17 cellular contexts compared by ENCODE assay signal in the genomic region with DNA sequence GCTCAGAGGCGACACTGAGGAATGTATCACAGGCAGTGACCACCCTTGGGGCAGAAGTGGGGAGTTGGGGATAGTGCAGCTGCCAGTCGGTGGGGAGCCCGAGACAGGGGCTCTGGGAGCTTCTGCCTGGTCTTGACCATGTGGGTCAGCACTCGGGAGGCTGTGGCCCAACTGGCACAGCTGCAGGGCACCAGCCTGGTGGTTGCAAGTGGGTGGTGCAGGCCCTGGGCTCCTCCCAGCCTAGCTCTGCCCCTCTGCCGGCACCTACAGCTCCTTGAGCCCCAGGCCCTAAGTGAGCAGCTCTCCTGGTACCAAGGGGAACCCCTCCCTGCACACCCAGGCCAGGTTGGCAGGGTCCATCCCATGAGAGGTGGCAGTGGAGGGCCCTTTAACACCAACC. TPM values are rescaled to one million over a fixed set of nuclear protein-coding genes. Genes with fewer than 3 reads are reported as not detected.
DNase-seq lines count a peak whose midpoint lies in the region; ATAC-seq and TF ChIP-seq lines count a peak whose summit lies in the region.
"Had no signal": no experiment of that assay in that cellular context is flagged by ENCODE, and none has a peak within 500 bp of the region (broad histone marks: within the 10 kb centered on the region; RNA-seq: fewer than 3 reads in every experiment).

No MANE protein-coding gene starts in this region.

- H3K27ac ChIP-seq in SJCRH30 (peak overlapping the region; percentile 67), foreskin keratinocyte (no peak overlapping the region), temporal lobe (ENCODE audit: low read depth, low read length) (peak overlapping the region; percentile 57)
- H3K27ac ChIP-seq: right atrium auricular region, SK-N-MC had no signal

- DNase-seq in left cardiac atrium (peak; percentile 18), cardiac septum (ENCODE audit: low spot score) (no peak), SJCRH30 (no peak), foreskin keratinocyte (no peak), OCI-M1 (lab: John Stamatoyannopoulos, UW) (no peak)
- DNase-seq: activated CD4-positive, alpha-beta T cell treated with anti-CD3 and anti-CD28 coated beads for 4 hours; CD8-positive, alpha-beta memory T cell; EL; NCI-H2081 treated with DMSO at 0.1 percent for 48 hours; NCI-H526; T-helper 9 cell had no signal

- H3K27me3 ChIP-seq in SJCRH30: no peaks in the 10 kb centered on the region
- no peaks in the 10 kb centered on the region for H3K27me3 ChIP-seq in foreskin keratinocyte
- H3K27me3 ChIP-seq: right atrium auricular region had no signal

- intact Hi-C loops in left cardiac atrium (cut with DNase I): no loop called here
- intact Hi-C loops in cardiac septum (cut with DNase I): no loop called here

- H3K4me1 ChIP-seq in SJCRH30 (peaks cover 10% of the 10 kb centered on the region), foreskin keratinocyte (no peaks in the 10 kb centered on the region)
- H3K4me1 ChIP-seq: right atrium auricular region had no signal

- no peak overlapping the region for H3K4me3 ChIP-seq in SJCRH30
- H3K4me3 ChIP-seq: right atrium auricular region, SK-N-MC had no signal

- ATAC-seq in left cardiac atrium (no peak), foreskin keratinocyte (peak; percentile 18), HG03439 (IDR thresholded peaks at IDR 0.05; ENCODE audit: unreplicated experiment) (no peak), HG03097 (IDR thresholded peaks at IDR 0.05; ENCODE audit: low FRiP score, unreplicated experiment) (no peak)

- peak; percentile 12 for TF ChIP-seq CTCF in foreskin keratinocyte (conservative IDR thresholded peaks at IDR 0.05)

- no peaks in the 10 kb centered on the region for H3K9me3 ChIP-seq in SJCRH30 (replicated peaks)
- H3K9me3 ChIP-seq: right atrium auricular region had no signal

- no peaks in the 10 kb centered on the region for H3K36me3 ChIP-seq in SJCRH30

RNA-seq across cellular contexts. Expression of a gene that starts 12.6 kb away (rescaled TPM):
- total RNA-seq in left cardiac atrium (1 to 10 TPM; 1.0 to 3.1 TPM), cardiac septum (1.3 TPM), foreskin keratinocyte (not detected in 2 replicates), temporal lobe (4.9 TPM)
- 4.1 and 4.3 TPM in 2 replicates for total RNA-seq in SJCRH30 (2014; rRNA removed; shearing (Covaris generic))
- not detected in 2 replicates for polyA plus RNA-seq in foreskin keratinocyte
- total RNA-seq: CD8-positive, alpha-beta memory T cell; cerebellum had no signal
- polyA plus RNA-seq: CD8-positive, alpha-beta memory T cell had no signal

RNA-seq across cellular contexts. Expression of a gene that starts 21.6 kb away (rescaled TPM):
- 10 to 100 TPM; 20.1 to 25.2 TPM for total RNA-seq in left cardiac atrium
- 13.0 TPM for total RNA-seq in cardiac septum
- total RNA-seq in SJCRH30 (2014; rRNA removed; shearing (Covaris generic)): 5.0 and 6.4 TPM in 2 replicates
- total RNA-seq in foreskin keratinocyte: 31.3 and 31.8 TPM in 2 replicates
- polyA plus RNA-seq in foreskin keratinocyte: 41.8 and 42.9 TPM in 2 replicates
- 3.7 TPM for total RNA-seq in temporal lobe

RNA-seq across cellular contexts. Expression of a gene that starts 60.0 kb away (rescaled TPM):
- total RNA-seq in left cardiac atrium: 100 to 1,000 TPM; 109 to 175 TPM
- total RNA-seq in cardiac septum: 138 TPM
- 275 and 298 TPM in 2 replicates for total RNA-seq in SJCRH30 (2014; rRNA removed; shearing (Covaris generic))
- 267 and 315 TPM in 2 replicates for total RNA-seq in foreskin keratinocyte
- polyA plus RNA-seq in foreskin keratinocyte: 231 and 253 TPM in 2 replicates
- total RNA-seq in temporal lobe: 122 TPM
